Comparison of ENCODE assay signal across 1 cellular context in the genomic region with DNA sequence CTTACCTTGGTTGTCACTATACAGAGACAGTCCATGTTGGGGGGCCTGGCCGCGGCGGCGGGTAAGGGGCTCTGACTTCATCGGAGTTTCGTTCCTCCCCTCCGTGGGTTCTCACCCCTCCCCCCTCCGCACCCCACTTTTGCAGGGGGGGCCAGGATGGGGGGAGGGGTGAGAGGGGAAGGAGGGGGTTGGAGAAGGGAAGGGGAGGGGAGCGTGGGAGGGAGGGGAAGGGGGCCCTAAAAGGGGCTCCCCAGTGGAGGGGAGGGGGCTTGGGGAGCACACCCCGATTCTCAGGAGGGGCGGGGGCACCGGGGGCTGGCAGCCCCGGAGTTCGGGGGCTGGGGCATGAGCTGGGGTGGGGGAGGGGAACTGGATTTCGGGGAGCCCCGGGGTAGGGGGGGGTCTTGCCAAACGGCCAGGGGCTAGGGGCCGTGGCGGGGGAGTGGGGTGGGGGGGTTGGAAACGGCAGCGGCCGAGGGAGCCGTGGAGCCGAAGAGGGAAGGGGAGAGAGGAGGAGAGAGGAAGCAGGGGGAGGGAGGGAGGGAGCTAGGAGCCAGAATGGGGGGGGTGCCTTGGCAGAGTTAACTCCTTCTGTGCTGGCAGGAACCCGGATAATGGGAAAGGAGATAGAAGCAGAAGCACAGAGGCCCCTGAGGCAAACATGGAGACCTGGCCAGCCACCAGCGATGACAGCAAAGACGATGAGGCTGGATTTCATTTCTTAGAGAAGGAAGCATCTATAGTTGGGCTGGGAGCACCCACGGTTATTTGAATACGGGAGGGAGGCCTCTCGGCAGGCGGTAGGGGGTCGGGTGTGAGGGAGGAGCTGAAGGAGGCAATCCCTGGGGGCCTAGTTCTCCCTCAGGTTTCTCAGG.
TF ChIP-seq lines count a peak whose summit lies in the region.

No MANE protein-coding gene starts in this region.

TF ChIP-seq in K562, 482 proteins besides CTCF, POLR2A, EP300 and RAD21 (continues in another document):
- TF ChIP-seq ZNF263 (CRISPR knock-in tag; IDR thresholded peaks at IDR 0.05; ENCODE audit: borderline replicate concordance) (peak; percentile 62), ELF1 (tag; IDR thresholded peaks at IDR 0.05) (no peak), MAZ (CRISPR knock-in tag; conservative IDR thresholded peaks at IDR 0.05 in 1 of 2, IDR thresholded peaks at IDR 0.05 in 1 of 2) (peak in 1 of 2 experiments; percentile 42; a peak in 1 of 4 replicates), PHF8 (IDR thresholded peaks at IDR 0.05; ENCODE audit: borderline replicate concordance, low read length) (peak; percentile 21; the same call in 1 of the 2 replicates), HES1 (IDR thresholded peaks at IDR 0.05; ENCODE audit: low read depth) (no peak), ZNF212 (CRISPR knock-in tag; IDR thresholded peaks at IDR 0.05) (no peak), KLF1 (tag; IDR thresholded peaks at IDR 0.05) (no peak), RBM39 (optimal IDR thresholded peaks at IDR 0.05; ENCODE audit: low read depth, low read length) (no peak), SMARCE1 (IDR thresholded peaks at IDR 0.05) (0 out of 2 replicates have a peak, but pooled peaks have one; percentile 13), UBTF (IDR thresholded peaks at IDR 0.05; ENCODE audit: borderline replicate concordance in 1 of 2, low read depth in 2 of 2, low read length in 2 of 2) (no peak), NR4A1 (CRISPR knock-in tag; IDR thresholded peaks at IDR 0.05) (no peak), NR4A1 (tag; IDR thresholded peaks at IDR 0.05) (no peak), SAFB2 (IDR thresholded peaks at IDR 0.05; ENCODE audit: borderline replicate concordance, low read depth, low read length, severe bottlenecking) (no peak), NFIC (IDR thresholded peaks at IDR 0.05) (no peak), POLR3G (IDR thresholded peaks at IDR 0.05; ENCODE audit: extremely low read depth, insufficient read length, insufficient replicate concordance) (no peak), MTA1 (IDR thresholded peaks at IDR 0.05; ENCODE audit: borderline replicate concordance) (peak; percentile 39; the same call in 1 of the 2 replicates), ZBTB2 (IDR thresholded peaks at IDR 0.05) (no peak), ZNF121 (CRISPR knock-in tag; conservative IDR thresholded peaks at IDR 0.05) (no peak), CHD2 (IDR thresholded peaks at IDR 0.05; ENCODE audit: low read depth, low read length) (no peak), KHSRP (IDR thresholded peaks at IDR 0.05) (no peak), NKRF (IDR thresholded peaks at IDR 0.05; ENCODE audit: borderline replicate concordance) (no peak), THAP7 (CRISPR knock-in tag; IDR thresholded peaks at IDR 0.05) (no peak), TAF1 (IDR thresholded peaks at IDR 0.05; ENCODE audit: control insufficient read depth, extremely low read depth, insufficient read depth, low read length, severe bottlenecking) (peak; percentile 16), NFE2 (IDR thresholded peaks at IDR 0.05; ENCODE audit: low read depth) (no peak), ZNF583 (CRISPR knock-in tag; IDR thresholded peaks at IDR 0.05) (no peak), LCOR (CRISPR knock-in tag; IDR thresholded peaks at IDR 0.05) (no peak), ZFX (CRISPR knock-in tag; IDR thresholded peaks at IDR 0.05) (0 out of 2 replicates have a peak, but pooled peaks have one; percentile 7), RFX5 (IDR thresholded peaks at IDR 0.05; ENCODE audit: low read depth, low read length) (no peak), ZNF592 (IDR thresholded peaks at IDR 0.05) (0 out of 2 replicates have a peak, but pooled peaks have one; percentile 35), ZKSCAN8 (CRISPR knock-in tag; IDR thresholded peaks at IDR 0.05) (no peak), YBX1 (IDR thresholded peaks at IDR 0.05) (no peak), DDX20 (tag; IDR thresholded peaks at IDR 0.05; ENCODE audit: low read depth) (no peak), ID3 (CRISPR knock-in tag; IDR thresholded peaks at IDR 0.05) (no peak), ID3 (tag; IDR thresholded peaks at IDR 0.05) (no peak)
- TF ChIP-seq, protein P1, sequence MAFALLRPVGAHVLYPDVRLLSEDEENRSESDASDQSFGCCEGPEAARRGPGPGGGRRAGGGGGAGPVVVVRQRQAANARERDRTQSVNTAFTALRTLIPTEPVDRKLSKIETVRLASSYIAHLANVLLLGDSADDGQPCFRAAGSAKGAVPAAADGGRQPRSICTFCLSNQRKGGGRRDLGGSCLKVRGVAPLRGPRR (CRISPR knock-in tag; IDR thresholded peaks at IDR 0.05): no peak
- TF ChIP-seq, protein P2, sequence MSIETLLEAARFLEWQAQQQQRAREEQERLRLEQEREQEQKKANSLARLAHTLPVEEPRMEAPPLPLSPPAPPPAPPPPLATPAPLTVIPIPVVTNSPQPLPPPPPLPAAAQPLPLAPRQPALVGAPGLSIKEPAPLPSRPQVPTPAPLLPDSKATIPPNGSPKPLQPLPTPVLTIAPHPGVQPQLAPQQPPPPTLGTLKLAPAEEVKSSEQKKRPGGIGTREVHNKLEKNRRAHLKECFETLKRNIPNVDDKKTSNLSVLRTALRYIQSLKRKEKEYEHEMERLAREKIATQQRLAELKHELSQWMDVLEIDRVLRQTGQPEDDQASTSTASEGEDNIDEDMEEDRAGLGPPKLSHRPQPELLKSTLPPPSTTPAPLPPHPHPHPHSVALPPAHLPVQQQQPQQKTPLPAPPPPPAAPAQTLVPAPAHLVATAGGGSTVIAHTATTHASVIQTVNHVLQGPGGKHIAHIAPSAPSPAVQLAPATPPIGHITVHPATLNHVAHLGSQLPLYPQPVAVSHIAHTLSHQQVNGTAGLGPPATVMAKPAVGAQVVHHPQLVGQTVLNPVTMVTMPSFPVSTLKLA (conservative IDR thresholded peaks at IDR 0.05): no peak
- TF ChIP-seq, protein P3, sequence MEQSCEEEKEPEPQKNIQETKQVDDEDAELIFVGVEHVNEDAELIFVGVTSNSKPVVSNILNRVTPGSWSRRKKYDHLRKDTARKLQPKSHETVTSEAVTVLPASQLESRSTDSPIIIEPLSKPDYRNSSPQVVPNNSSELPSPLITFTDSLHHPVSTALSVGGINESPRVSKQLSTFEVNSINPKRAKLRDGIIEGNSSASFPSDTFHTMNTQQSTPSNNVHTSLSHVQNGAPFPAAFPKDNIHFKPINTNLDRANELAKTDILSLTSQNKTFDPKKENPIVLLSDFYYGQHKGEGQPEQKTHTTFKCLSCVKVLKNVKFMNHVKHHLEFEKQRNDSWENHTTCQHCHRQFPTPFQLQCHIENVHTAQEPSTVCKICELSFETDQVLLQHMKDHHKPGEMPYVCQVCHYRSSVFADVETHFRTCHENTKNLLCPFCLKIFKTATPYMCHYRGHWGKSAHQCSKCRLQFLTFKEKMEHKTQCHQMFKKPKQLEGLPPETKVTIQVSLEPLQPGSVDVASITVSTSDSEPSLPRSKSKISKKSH (CRISPR knock-in tag; IDR thresholded peaks at IDR 0.05): no peak
- TF ChIP-seq, protein P4, sequence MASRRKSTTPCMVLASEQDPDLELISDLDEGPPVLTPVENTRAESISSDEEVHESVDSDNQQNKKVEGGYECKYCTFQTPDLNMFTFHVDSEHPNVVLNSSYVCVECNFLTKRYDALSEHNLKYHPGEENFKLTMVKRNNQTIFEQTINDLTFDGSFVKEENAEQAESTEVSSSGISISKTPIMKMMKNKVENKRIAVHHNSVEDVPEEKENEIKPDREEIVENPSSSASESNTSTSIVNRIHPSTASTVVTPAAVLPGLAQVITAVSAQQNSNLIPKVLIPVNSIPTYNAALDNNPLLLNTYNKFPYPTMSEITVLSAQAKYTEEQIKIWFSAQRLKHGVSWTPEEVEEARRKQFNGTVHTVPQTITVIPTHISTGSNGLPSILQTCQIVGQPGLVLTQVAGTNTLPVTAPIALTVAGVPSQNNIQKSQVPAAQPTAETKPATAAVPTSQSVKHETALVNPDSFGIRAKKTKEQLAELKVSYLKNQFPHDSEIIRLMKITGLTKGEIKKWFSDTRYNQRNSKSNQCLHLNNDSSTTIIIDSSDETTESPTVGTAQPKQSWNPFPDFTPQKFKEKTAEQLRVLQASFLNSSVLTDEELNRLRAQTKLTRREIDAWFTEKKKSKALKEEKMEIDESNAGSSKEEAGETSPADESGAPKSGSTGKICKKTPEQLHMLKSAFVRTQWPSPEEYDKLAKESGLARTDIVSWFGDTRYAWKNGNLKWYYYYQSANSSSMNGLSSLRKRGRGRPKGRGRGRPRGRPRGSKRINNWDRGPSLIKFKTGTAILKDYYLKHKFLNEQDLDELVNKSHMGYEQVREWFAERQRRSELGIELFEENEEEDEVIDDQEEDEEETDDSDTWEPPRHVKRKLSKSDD (conservative IDR thresholded peaks at IDR 0.05; ENCODE audit: low read length): no peak
